17 cellular contexts compared by ENCODE assay signal in genomic region chr2:213733893-213734292, GRCh38.
A peak's percentile ranks its signal among the peaks of the same experiment; 100 is the strongest.
DNase-seq lines count a peak whose midpoint lies in the region; ATAC-seq and TF ChIP-seq lines count a peak whose summit lies in the region.
"Had no signal": no experiment of that assay in that cellular context is flagged by ENCODE, and none has a peak within 500 bp of the region (broad histone marks: within the 10 kb centered on the region; RNA-seq: fewer than 3 reads in every experiment).

No MANE protein-coding gene starts in this region.

- H3K27me3 ChIP-seq in H7 (ENCODE audit: control insufficient read depth, insufficient read depth, low read length): no peaks in the 10 kb centered on the region
- H3K27me3 ChIP-seq: colonic mucosa had no signal

- H3K4me1 ChIP-seq in mucosa of descending colon (ENCODE audit: low read depth): no peaks in the 10 kb centered on the region
- H3K4me1 ChIP-seq: colonic mucosa, psoas muscle had no signal

- intact Hi-C loops in mucosa of descending colon (cut with DNase I, micrococcal nuclease): no loop called here

- no peaks in the 10 kb centered on the region for H3K36me3 ChIP-seq in H7 (replicated peaks; ENCODE audit: control insufficient read depth, insufficient read depth, low read length)
- H3K36me3 ChIP-seq in mucosa of descending colon (ENCODE audit: low read depth): no peaks in the 10 kb centered on the region
- H3K36me3 ChIP-seq: colonic mucosa had no signal

- no peak for TF ChIP-seq CTCF in mucosa of descending colon (IDR thresholded peaks at IDR 0.05)

- H3K9me3 ChIP-seq in mucosa of descending colon: no peaks in the 10 kb centered on the region
- H3K9me3 ChIP-seq: colonic mucosa, psoas muscle had no signal

- no peak overlapping the region for H3K4me3 ChIP-seq in H7 (ENCODE audit: insufficient read depth, low read depth, low read length)
- H3K4me3 ChIP-seq in mucosa of descending colon: no peak overlapping the region
- H3K4me3 ChIP-seq: colonic mucosa, psoas muscle had no signal

- ATAC-seq in GM18517 (IDR thresholded peaks at IDR 0.05; ENCODE audit: unreplicated experiment): peak; percentile 93
- ATAC-seq in GM21367 (IDR thresholded peaks at IDR 0.05; ENCODE audit: unreplicated experiment): peak; percentile 86
- ATAC-seq in HG02884 (IDR thresholded peaks at IDR 0.05; ENCODE audit: unreplicated experiment): peak; percentile 98
- peak; percentile 93 for ATAC-seq in HG03460 (IDR thresholded peaks at IDR 0.05; ENCODE audit: unreplicated experiment)
- ATAC-seq in mucosa of descending colon: no peak
- ATAC-seq: activated CD8-positive, alpha-beta T cell treated with anti-CD3 and anti-CD28 coated beads, Interleukin-2, amount 10 ng/mL, durations not matched to agents 7 days and 5 days; Panc1; psoas muscle; stimulated activated naive CD8-positive, alpha-beta T cell treated with anti-CD3 and anti-CD28 coated beads, Interleukin-15, Interleukin-2, amounts not matched to agents 100 U/mL and 50 U/mL, for 24 hours; T-helper 17 cell had no signal

- no peak for DNase-seq in H7
- no peak for DNase-seq in mucosa of descending colon
- DNase-seq in activated CD8-positive, alpha-beta memory T cell treated with anti-CD3 and anti-CD28 coated beads, Interleukin-2, amount 50 U/mL, for 4 hours: no peak
- no peak for DNase-seq in iPS-NIHi7 (ENCODE audit: extremely low spot score)
- DNase-seq: activated CD8-positive, alpha-beta T cell treated with anti-CD3 and anti-CD28 coated beads, Interleukin-2, amount 10 ng/mL, durations not matched to agents 7 days and 5 days; activated naive CD8-positive, alpha-beta T cell treated with anti-CD3 and anti-CD28 coated beads, Interleukin-2, amount 10 ng/mL, durations not matched to agents 7 days and 5 days; colonic mucosa; GF-D8; Karpas-422; psoas muscle; stimulated activated naive CD8-positive, alpha-beta T cell treated with anti-CD3 and anti-CD28 coated beads, Interleukin-15, Interleukin-2, amounts not matched to agents 100 U/mL and 50 U/mL, for 24 hours; T-helper 17 cell had no signal
